Comparison of ENCODE assay signal across 25 cellular contexts in genomic region chrX:107440692-107441091, GRCh38. TPM values are rescaled to one million over a fixed set of nuclear protein-coding genes. Genes with fewer than 3 reads are reported as not detected.
"Had no signal": no experiment of that assay in that cellular context is flagged by ENCODE, and none has a peak within 500 bp of the region (broad histone marks: within the 10 kb centered on the region; RNA-seq: fewer than 3 reads in every experiment).

No MANE protein-coding gene starts in this region.

- DNase-seq: cerebellar nuclear complex; cortex of kidney; effector memory CD8-positive, alpha-beta T cell; heart left ventricle; kidney; left lung; mesendoderm; sigmoid colon; spleen; stimulated activated CD4-positive, alpha-beta T cell treated with anti-CD3 and anti-CD28 coated beads, Interleukin-4, amount 100 ng/mL, for 4 hours; stimulated activated naive B cell treated with anti-CD40 and anti-IgM and Interleukin-4, amounts not matched to agents 10 μg/mL and 1 μg/mL and 100 μg/mL, for 72 hours; upper lobe of right lung; uterus had no signal

- ATAC-seq: effector memory CD8-positive, alpha-beta T cell; gastroesophageal sphincter; heart left ventricle; left lung; upper lobe of right lung had no signal

- H3K36me3 ChIP-seq: gastroesophageal sphincter, heart left ventricle, left lung, neural progenitor cell, sigmoid colon, spleen, thoracic aorta, tibial nerve, upper lobe of right lung, uterus had no signal

- H3K4me1 Mint-ChIP-seq: nephron, neural progenitor cell had no signal

- H3K27me3 ChIP-seq: neural progenitor cell, sigmoid colon, upper lobe of right lung, uterus had no signal

- H3K9me3 ChIP-seq: gastroesophageal sphincter, heart left ventricle, left lung, sigmoid colon, spleen, thoracic aorta, tibial nerve, upper lobe of right lung, uterus had no signal

- H3K9me3 Mint-ChIP-seq: effector memory CD8-positive, alpha-beta T cell; neural progenitor cell; stimulated activated naive B cell treated with anti-CD40 and anti-IgM and Interleukin-4, amounts not matched to agents 10 μg/mL and 1 μg/mL and 100 μg/mL, for 72 hours; stimulated activated naive CD8-positive, alpha-beta T cell treated with anti-CD3 and anti-CD28 coated beads, Interleukin-15, Interleukin-2, amounts not matched to agents 100 ng/mL and 50 ng/mL, for 24 hours had no signal

- H3K27ac ChIP-seq: gastroesophageal sphincter, heart left ventricle, hepatocyte, left lung, neural progenitor cell, parathyroid adenoma, sigmoid colon, spleen, thoracic aorta, tibial nerve, upper lobe of right lung, uterus had no signal

- H3K4me1 ChIP-seq: gastroesophageal sphincter, heart left ventricle, left lung, parathyroid adenoma, sigmoid colon, spleen, tibial nerve, upper lobe of right lung, uterus had no signal

- H3K36me3 Mint-ChIP-seq: neural progenitor cell; stimulated activated naive B cell treated with anti-CD40 and anti-IgM and Interleukin-4, amounts not matched to agents 10 μg/mL and 1 μg/mL and 100 μg/mL, for 72 hours had no signal

- H3K4me3 ChIP-seq: gastroesophageal sphincter, heart left ventricle, hepatocyte, left lung, neural progenitor cell, sigmoid colon, spleen, thoracic aorta, tibial nerve, upper lobe of right lung, uterus had no signal

- H3K27me3 Mint-ChIP-seq: progenitor cell of endocrine pancreas; stimulated activated naive B cell treated with anti-CD40 and anti-IgM and Interleukin-4, amounts not matched to agents 10 μg/mL and 1 μg/mL and 100 μg/mL, for 72 hours had no signal

- H3K4me3 Mint-ChIP-seq: effector memory CD8-positive, alpha-beta T cell; nephron; neural progenitor cell; stimulated activated naive B cell treated with anti-CD40 and anti-IgM and Interleukin-4, amounts not matched to agents 10 μg/mL and 1 μg/mL and 100 μg/mL, for 72 hours; stimulated activated naive CD8-positive, alpha-beta T cell treated with anti-CD3 and anti-CD28 coated beads, Interleukin-15, Interleukin-2, amounts not matched to agents 100 ng/mL and 50 ng/mL, for 24 hours had no signal

- H3K27ac Mint-ChIP-seq: nephron; neural progenitor cell; progenitor cell of endocrine pancreas; stimulated activated naive B cell treated with anti-CD40 and anti-IgM and Interleukin-4, amounts not matched to agents 10 μg/mL and 1 μg/mL and 100 μg/mL, for 72 hours; stimulated activated naive CD8-positive, alpha-beta T cell treated with anti-CD3 and anti-CD28 coated beads, Interleukin-15, Interleukin-2, amounts not matched to agents 100 ng/mL and 50 ng/mL, for 24 hours had no signal

RNA-seq across cellular contexts. Expression of gene FRMPD3, which starts 8.8 kb away (rescaled TPM):
- total RNA-seq: dermis microvascular lymphatic vessel endothelial cell, fibroblast of villous mesenchyme, lung microvascular endothelial cell, tibial nerve had no signal
